ENCODE assay signal across 24 cellular contexts in the genomic region with DNA sequence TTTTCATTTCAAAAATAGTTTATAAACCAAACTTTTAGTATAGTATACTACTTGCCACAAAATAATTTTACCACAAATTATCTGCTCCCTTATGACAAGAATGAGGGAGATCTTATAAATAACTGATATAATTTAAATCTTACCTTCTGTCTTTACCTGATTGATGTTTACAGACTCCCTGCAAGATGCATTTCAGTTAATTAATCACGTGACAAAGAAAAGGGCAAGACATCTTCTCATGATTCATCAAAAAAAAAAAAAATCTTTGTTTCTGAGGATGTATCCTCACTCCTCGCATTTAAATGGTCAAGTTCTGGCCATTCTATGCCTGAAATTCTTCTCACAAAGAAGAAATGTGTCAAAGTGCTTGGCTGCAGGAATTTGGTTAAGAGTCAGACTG. TPM values are rescaled to one million over a fixed set of nuclear protein-coding genes. Genes with fewer than 3 reads are reported as not detected.
DNase-seq lines count a peak whose midpoint lies in the region; ATAC-seq, FAIRE-seq and TF ChIP-seq lines count a peak whose summit lies in the region.
"Had no signal": no experiment of that assay in that cellular context is flagged by ENCODE, and none has a peak within 500 bp of the region (broad histone marks: within the 10 kb centered on the region; RNA-seq: fewer than 3 reads in every experiment).

No MANE protein-coding gene starts in this region.

- H4K20me1 ChIP-seq in HepG2 (ENCODE audit: insufficient read depth, low read length) (no peaks in the 10 kb centered on the region), endothelial cell of umbilical vein (replicated peaks; ENCODE audit: control insufficient read depth, extremely low read depth, insufficient read depth, low read length) (no peaks in the 10 kb centered on the region)
- H4K20me1 ChIP-seq: BLaER1 had no signal

- no peaks in the 10 kb centered on the region for H3K36me3 ChIP-seq in HepG2 (replicated peaks in 1 of 2; ENCODE audit: control insufficient read depth in 1 of 2, insufficient read depth in 2 of 2, low read length in 2 of 2)
- H3K36me3 ChIP-seq in right lobe of liver, result no peaks in the 10 kb centered on the region
- no peaks in the 10 kb centered on the region for H3K36me3 ChIP-seq in endothelial cell of umbilical vein (ENCODE audit: control insufficient read depth in 2 of 2, extremely low read depth in 1 of 2, insufficient read depth in 2 of 2, low read length in 2 of 2)
- H3K36me3 ChIP-seq: BE2C, BLaER1 had no signal

- H3K27me3 ChIP-seq in HepG2 (ENCODE audit: control insufficient read depth in 1 of 2, insufficient read depth in 2 of 2, low read length in 2 of 2) (no peaks in the 10 kb centered on the region), right lobe of liver (no peaks in the 10 kb centered on the region), endothelial cell of umbilical vein (ENCODE audit: control insufficient read depth in 2 of 2, insufficient read depth in 2 of 2, low read length in 2 of 2) (no peaks in the 10 kb centered on the region)
- H3K27me3 ChIP-seq: BE2C, BLaER1 had no signal

- TF ChIP-seq CTCF in HepG2 (CRISPR knock-in tag; IDR thresholded peaks at IDR 0.05) (no peak), right lobe of liver (IDR thresholded peaks at IDR 0.05) (no peak), endothelial cell of umbilical vein (IDR thresholded peaks at IDR 0.05; ENCODE audit: extremely low read depth in 1 of 2, insufficient read depth in 1 of 2, low read depth in 1 of 2, low read length in 2 of 2) (no peak)

- TF ChIP-seq POLR2A in HepG2 (IDR thresholded peaks at IDR 0.05; ENCODE audit: insufficient read depth in 1 of 2, low read depth in 2 of 2, low read length in 2 of 2) (no peak), right lobe of liver (IDR thresholded peaks at IDR 0.05) (no peak), endothelial cell of umbilical vein (IDR thresholded peaks at IDR 0.05; ENCODE audit: low read depth, low read length) (no peak)

- ATAC-seq in HepG2, result no peak
- ATAC-seq in right lobe of liver, result no peak
- ATAC-seq: GM12878 had no signal

- in situ Hi-C loops in HepG2 (cut with HindIII; ENCODE audit: extremely low pct_ligation_motif_present, low pct_unique_long_range_greater_than_20kb), result no loop called here

- no peak for FAIRE-seq in HepG2 (lab: Jason Lieb, UNC)
- no peak for FAIRE-seq in endothelial cell of umbilical vein (lab: Jason Lieb, UNC)
- FAIRE-seq: GM12878, GM18507 had no signal

- TF ChIP-seq EP300 in HepG2 (IDR thresholded peaks at IDR 0.05; ENCODE audit: low read depth in 2 of 2, low read length in 2 of 2) (no peak), HepG2 (CRISPR knock-in tag; IDR thresholded peaks at IDR 0.05; ENCODE audit: borderline replicate concordance) (no peak)

- no peaks in the 10 kb centered on the region for H3K9me3 ChIP-seq in HepG2 (ENCODE audit: low read length)
- H3K9me3 ChIP-seq in right lobe of liver, result no peaks in the 10 kb centered on the region
- no peaks in the 10 kb centered on the region for H3K9me3 ChIP-seq in endothelial cell of umbilical vein (replicated peaks; ENCODE audit: control insufficient read depth, insufficient read depth, low read length)
- H3K9me3 ChIP-seq: BE2C, BLaER1 had no signal

- intact Hi-C loops in HepG2 (cut with micrococcal nuclease; ENCODE audit: unreplicated experiment) (no loop called here), right lobe of liver (cut with DNase I) (no loop called here), endothelial cell of umbilical vein (cut with micrococcal nuclease) (no loop called here)

- TF ChIP-seq RAD21 in HepG2 (CRISPR knock-in tag; IDR thresholded peaks at IDR 0.05), result no peak

- dilution Hi-C loops in endothelial cell of umbilical vein (cut with MboI; ENCODE audit: extremely low pct_ligation_motif_present, low sequenced_read_pairs), result no loop called here

- H3K4me1 ChIP-seq in HepG2 (ENCODE audit: insufficient read depth, low read length) (no peaks in the 10 kb centered on the region), right lobe of liver (no peaks in the 10 kb centered on the region), endothelial cell of umbilical vein (ENCODE audit: control insufficient read depth, extremely low read depth, insufficient read depth, low read length) (peaks cover 13% of the 10 kb centered on the region)
- H3K4me1 ChIP-seq: BE2C, BLaER1 had no signal

- CTCF ChIA-PET in HepG2 (lab: Yijun Ruan, JAX; ENCODE audit: low intra/inter-chr PET ratio, low total read pairs), result no interaction called here
- CTCF ChIA-PET in endothelial cell of umbilical vein (lab: Charles Lee), result no interaction called here

- POLR2A ChIA-PET in HepG2 (lab: Yijun Ruan, JAX) (no interaction called here), endothelial cell of umbilical vein (lab: Charles Lee) (no interaction called here)

- H2AFZ ChIP-seq in HepG2 (ENCODE audit: low read length) (no peak overlapping the region), endothelial cell of umbilical vein (ENCODE audit: low read depth, low read length) (peak overlapping the region; percentile 47)

- no peak overlapping the region for H3K4me3 ChIP-seq in HepG2 (replicated peaks in 1 of 3; ENCODE audit: insufficient read depth in 1 of 3, low read depth in 2 of 3, low read length in 3 of 3)
- no peak overlapping the region for H3K4me3 ChIP-seq in right lobe of liver
- H3K4me3 ChIP-seq in endothelial cell of umbilical vein (replicated peaks in 1 of 3; ENCODE audit: insufficient read depth in 1 of 3, low read depth in 1 of 3, low read length in 3 of 3), result no peak overlapping the region
- H3K4me3 ChIP-seq: BLaER1, GM12878 had no signal

- no peaks in the 10 kb centered on the region for H3K9me1 ChIP-seq in endothelial cell of umbilical vein (replicated peaks; ENCODE audit: control insufficient read depth, extremely low read depth, insufficient read depth, low read length)

- no peak for DNase-seq in HepG2 (ENCODE audit: low spot score)
- DNase-seq in right lobe of liver, result no peak
- DNase-seq in endothelial cell of umbilical vein (ENCODE audit: low read depth, low spot score), result no peak
- no peak for DNase-seq in dermis blood vessel endothelial cell
- DNase-seq in NOMO-1 (lab: John Stamatoyannopoulos, UW; ENCODE audit: unreplicated experiment in 2 of 2), result no peak
- DNase-seq: ACHN; BE2C; C1 segment of cervical spinal cord; CD4-positive, alpha-beta memory T cell; CD4-positive, CD25-positive, alpha-beta regulatory T cell; CD8-positive, alpha-beta memory T cell; COR-L47; DMS 273 treated with DMSO at 0.1 percent for 48 hours; DMS153; DMS53; DMS79; DND-41; EL; GDM1 had no signal

- no peaks in the 10 kb centered on the region for H3K79me2 ChIP-seq in HepG2 (ENCODE audit: insufficient read depth, low read length)
- H3K79me2 ChIP-seq in endothelial cell of umbilical vein (ENCODE audit: control insufficient read depth, insufficient read depth, low read length), result peaks cover 8% of the 10 kb centered on the region

- BruUV-seq in HepG2 (replicated peaks; lab: Mats Ljungman, UMichigan), result no TSS peak
- no TSS peak for BruUV-seq in endothelial cell of umbilical vein (replicated peaks; lab: Mats Ljungman, UMichigan)

- H3K27ac ChIP-seq in HepG2 (ENCODE audit: extremely low read length, insufficient read depth, low read length) (no peak overlapping the region), right lobe of liver (no peak overlapping the region), endothelial cell of umbilical vein (ENCODE audit: insufficient read depth, low read depth, low read length) (no peak overlapping the region)
- H3K27ac ChIP-seq: 22Rv1, BLaER1 had no signal

- H3K4me2 ChIP-seq in HepG2 (ENCODE audit: low read depth, low read length) (no peak overlapping the region), endothelial cell of umbilical vein (ENCODE audit: insufficient read depth, low read length) (no peak overlapping the region)
- H3K4me2 ChIP-seq: BLaER1 had no signal

- H3K9ac ChIP-seq in HepG2 (ENCODE audit: insufficient read depth, low read depth, low read length) (no peak overlapping the region), endothelial cell of umbilical vein (replicated peaks; ENCODE audit: extremely low read depth, insufficient read depth, low read length) (no peak overlapping the region)
- H3K9ac ChIP-seq: BLaER1 had no signal

- 0% methylated on average over 2 of the region's 2 CpGs for WGBS in HepG2 (ENCODE audit: low lambda C conversion rate)
- 37% methylated on average over 2 of the region's 2 CpGs for WGBS in right lobe of liver (ENCODE audit: insufficient coverage, low coverage, low lambda C conversion rate, missing lambda C conversion rate)

RNA-seq across cellular contexts. Expression of gene TFEC, which starts 2.3 kb away (rescaled TPM):
- total RNA-seq in HepG2 (2016; rRNA removed; fragmentation: Illumina TruSeq; extraction: Trizol) (not detected in 2 replicates), right lobe of liver (1 to 10 TPM in 5 of 6 experiments, under 1 TPM in 1; 0.95 to 5.4 (median 2.4) TPM), endothelial cell of umbilical vein (7.9 TPM in 2 replicates), dermis blood vessel endothelial cell (2.0 and 3.1 TPM in 2 replicates)
- total RNA-seq in HepG2 (2016; cell fraction: cytosol; rRNA removed; fragmentation: Illumina TruSeq; extraction: Trizol; ENCODE audit: low read depth), result not detected in 2 replicates
- total RNA-seq in HepG2 (2016; cell fraction: insoluble cytoplasmic fraction; rRNA removed; fragmentation: Illumina TruSeq; extraction: Trizol), result not detected in 2 replicates
- not detected in 2 replicates for total RNA-seq in HepG2 (2016; cell fraction: membrane; rRNA removed; fragmentation: Illumina TruSeq; extraction: Trizol)
- not detected in 2 replicates for total RNA-seq in HepG2 (2016; cell fraction: nucleus; rRNA removed; fragmentation: Illumina TruSeq; extraction: Trizol)
- polyA plus RNA-seq in HepG2 (2011; rRNA removed) (not detected in 2 replicates), endothelial cell of umbilical vein (3.3 and 3.6 TPM in 2 replicates)
- not detected in 2 replicates for polyA plus RNA-seq in HepG2 (2011; cell fraction: cytosol; rRNA removed)
- polyA plus RNA-seq in HepG2 (2011; cell fraction: nucleus; rRNA removed), result not detected in 2 replicates
- not detected in 2 replicates for polyA plus RNA-seq in HepG2 (2012)
- not detected in 2 replicates for polyA plus RNA-seq in HepG2 (2016; cell fraction: cytosol; fragmentation: Illumina TruSeq; extraction: Trizol; ENCODE audit: low read depth)
- polyA plus RNA-seq in HepG2 (2016; cell fraction: insoluble cytoplasmic fraction; fragmentation: Illumina TruSeq; extraction: Trizol; ENCODE audit: low read depth), result not detected in 2 replicates
- polyA plus RNA-seq in HepG2 (2016; cell fraction: membrane; fragmentation: Illumina TruSeq; extraction: Trizol; ENCODE audit: low read depth), result not detected in 2 replicates
- not detected in 2 replicates for polyA plus RNA-seq in HepG2 (2016; cell fraction: nucleus; fragmentation: Illumina TruSeq; extraction: Trizol; ENCODE audit: insufficient read depth, low read depth)
- polyA minus RNA-seq in HepG2 (2011; rRNA and poly(A)+ RNA removed; ENCODE audit: low replicate concordance), result 0.02 TPM in 1 of 2 replicates, not detected in the other
- not detected in 2 replicates for polyA minus RNA-seq in HepG2 (2011; cell fraction: cytosol; rRNA and poly(A)+ RNA removed)
- not detected in 2 replicates for polyA minus RNA-seq in HepG2 (2011; cell fraction: nucleus; rRNA and poly(A)+ RNA removed)
- polyA plus RNA-seq in endothelial cell of umbilical vein (2011; cell fraction: cytosol; rRNA removed), result 1.7 and 2.8 TPM in 2 replicates
- polyA plus RNA-seq in endothelial cell of umbilical vein (2011; cell fraction: nucleus; rRNA removed), result 16.5 and 22.8 TPM in 2 replicates
- 5.8 and 20.5 TPM in 2 replicates for polyA plus RNA-seq in endothelial cell of umbilical vein (2012)
- 6.7 and 7.7 TPM in 2 replicates for polyA minus RNA-seq in endothelial cell of umbilical vein
- polyA minus RNA-seq in endothelial cell of umbilical vein (2011; cell fraction: cytosol; rRNA and poly(A)+ RNA removed), result not detected
- 14.3 and 24.1 TPM in 2 replicates for polyA minus RNA-seq in endothelial cell of umbilical vein (2011; cell fraction: nucleus; rRNA and poly(A)+ RNA removed)
- total RNA-seq: G401 had no signal
- polyA plus RNA-seq: CD4-positive, CD25-positive, alpha-beta regulatory T cell; CD8-positive, alpha-beta memory T cell had no signal
